8 cellular contexts compared by ENCODE assay signal in the genomic region with DNA sequence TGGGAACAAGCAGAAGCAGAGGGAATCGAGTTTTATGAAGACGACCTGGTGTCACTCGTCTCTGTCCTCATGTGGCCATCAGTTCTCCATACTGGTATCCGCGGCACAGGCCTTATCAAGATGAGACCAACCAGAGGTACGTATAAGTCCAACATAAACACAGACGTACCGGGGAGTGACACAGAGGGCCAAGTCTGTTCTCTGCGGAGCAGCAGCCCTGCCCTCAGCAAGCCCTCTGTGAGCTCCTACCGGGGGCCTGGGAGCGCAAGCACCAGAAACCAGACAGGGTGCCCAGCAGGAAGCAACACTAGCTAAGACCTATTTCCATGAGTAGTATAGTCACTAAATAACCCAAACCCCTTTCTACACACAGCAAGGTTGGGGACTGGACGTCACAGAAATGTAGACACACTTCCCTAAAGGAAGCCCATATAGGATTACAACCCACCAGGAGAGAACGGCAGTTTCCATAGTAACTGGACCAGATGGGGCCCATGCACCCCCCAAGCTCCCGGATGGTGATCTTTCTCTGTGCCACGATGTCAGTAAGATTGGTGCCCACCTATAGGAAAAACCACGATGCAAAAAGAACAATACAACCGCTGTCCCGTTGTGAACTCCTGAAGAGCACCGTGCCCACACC. TPM values are rescaled to one million over a fixed set of nuclear protein-coding genes. Genes with fewer than 3 reads are reported as not detected.
DNase-seq lines count a peak whose midpoint lies in the region; ATAC-seq and TF ChIP-seq lines count a peak whose summit lies in the region.

No MANE protein-coding gene starts in this region.

- H3K4me2 ChIP-seq in H9 (ENCODE audit: insufficient read depth, insufficient read length, low read length) = peak overlapping the region; percentile 91
- peak overlapping the region; percentile 88 for H3K4me2 ChIP-seq in fibroblast of lung (ENCODE audit: extremely low read depth, insufficient read depth, low read length)

- no peaks in the 10 kb centered on the region for H3K9me3 Mint-ChIP-seq in H9

- no peak overlapping the region for H4K91ac ChIP-seq in H9 (ENCODE audit: insufficient read length, low read depth, low read length)

- no peak for ATAC-seq in RWPE2 (ENCODE audit: low read depth)

- H3K4me1 Mint-ChIP-seq in H9 = peaks cover 14 to 20% of the 10 kb centered on the region in 2 experiments

- H3K27me3 ChIP-seq in H9 (ENCODE audit: insufficient read depth, low read length) (no peaks in the 10 kb centered on the region), RWPE2 (ENCODE audit: insufficient read depth, poor library complexity, severe bottlenecking) (no peaks in the 10 kb centered on the region), fibroblast of lung (ENCODE audit: control insufficient read depth, insufficient read depth, low read length) (no peaks in the 10 kb centered on the region)

- no peak for TF ChIP-seq CTCF in H9 (conservative IDR thresholded peaks at IDR 0.05)
- TF ChIP-seq CTCF in RWPE2 (IDR thresholded peaks at IDR 0.05; ENCODE audit: poor library complexity, severe bottlenecking) = no peak
- no peak for TF ChIP-seq CTCF in fibroblast of lung (conservative IDR thresholded peaks at IDR 0.05 in 1 of 2, IDR thresholded peaks at IDR 0.05 in 1 of 2; ENCODE audit: low read depth in 1 of 2, low read length in 2 of 2)

- H3K4me3 ChIP-seq in RWPE2 (ENCODE audit: severe bottlenecking) (peak overlapping the region; percentile 88), fibroblast of lung (replicated peaks in 1 of 4; ENCODE audit: control extremely low read depth in 1 of 4, insufficient read depth in 1 of 4, low read depth in 3 of 4, low read length in 4 of 4) (peak overlapping the region; percentile 80 to 97 (median 92)), skeletal muscle cell (ENCODE audit: low read depth, low read length) (peak overlapping the region; percentile 97)

- H3K36me3 ChIP-seq in RWPE2 (ENCODE audit: low read depth) = peaks cover 22% of the 10 kb centered on the region
- H3K36me3 ChIP-seq in fibroblast of lung (ENCODE audit: control insufficient read depth, insufficient read depth, low read length) = peaks cover 20% of the 10 kb centered on the region

- H3K36me3 Mint-ChIP-seq in H9 (ENCODE audit: insufficient read depth in 1 of 3, low read depth in 3 of 3) = peaks cover 13 to 37% (median 29%) of the 10 kb centered on the region in 3 experiments

- no peak overlapping the region for H2BK15ac ChIP-seq in H9 (ENCODE audit: low read depth, low read length)

- no peak overlapping the region for H3K23ac ChIP-seq in H9 (ENCODE audit: insufficient read length, low read depth, low read length)

- no peak overlapping the region for H3K14ac ChIP-seq in H9 (ENCODE audit: insufficient read depth, low read length)

- H2BK20ac ChIP-seq in H9 (ENCODE audit: low read depth, low read length, poor library complexity, severe bottlenecking) = no peak overlapping the region

- H2BK12ac ChIP-seq in H9 (ENCODE audit: insufficient read length, low read depth, low read length) = no peak overlapping the region

- peak overlapping the region; percentile 86 to 89 for H3K4me3 Mint-ChIP-seq in H9

- H3K79me2 ChIP-seq in H9 (ENCODE audit: insufficient read depth, low read length) (peaks cover 9% of the 10 kb centered on the region; the same call in 1 of the 2 replicates), fibroblast of lung (ENCODE audit: control insufficient read depth, insufficient read depth, low read length) (peaks cover 56% of the 10 kb centered on the region)

- no CpG with 5 or more reads among the region's 19 CpGs for WGBS in H9 (ENCODE audit: extremely low coverage, insufficient read length, low lambda C conversion rate)

- no peaks in the 10 kb centered on the region for H3K27me3 Mint-ChIP-seq in H9 (ENCODE audit: low read depth)

- H4K20me1 ChIP-seq in H9 (ENCODE audit: control insufficient read depth, insufficient read depth, insufficient read length) (no peaks in the 10 kb centered on the region), fibroblast of lung (ENCODE audit: control insufficient read depth, extremely low read depth, insufficient read depth, low read length) (peaks cover 2% of the 10 kb centered on the region)

- H3K4me1 ChIP-seq in H9 (ENCODE audit: insufficient read depth, low read length) (no peaks in the 10 kb centered on the region), RWPE2 (ENCODE audit: insufficient read depth, poor library complexity, severe bottlenecking) (peaks cover 7% of the 10 kb centered on the region), fibroblast of lung (ENCODE audit: control insufficient read depth, extremely low read depth, insufficient read depth, low read length) (peaks cover 12% of the 10 kb centered on the region)

- no peak overlapping the region for H2BK5ac ChIP-seq in H9 (ENCODE audit: insufficient read length, low read length)

- H3T11ph ChIP-seq in H9 (ENCODE audit: low read length) = no peak overlapping the region

- no peaks in the 10 kb centered on the region for H3K9me3 ChIP-seq in H9 (ENCODE audit: control insufficient read depth, low read depth, low read length)
- no peaks in the 10 kb centered on the region for H3K9me3 ChIP-seq in RWPE2 (ENCODE audit: severe bottlenecking)
- H3K9me3 ChIP-seq in fibroblast of lung (ENCODE audit: control insufficient read depth, insufficient read depth, low read depth, low read length) = no peaks in the 10 kb centered on the region

- H2AK5ac ChIP-seq in H9 (ENCODE audit: insufficient read length, low read length) = no peak overlapping the region

- no peak overlapping the region for H3K27ac ChIP-seq in H9 (ENCODE audit: insufficient read length, low read depth, low read length)
- H3K27ac ChIP-seq in RWPE2 (ENCODE audit: poor library complexity, severe bottlenecking) = peak overlapping the region; percentile 89
- peak overlapping the region; percentile 94 for H3K27ac ChIP-seq in fibroblast of lung (ENCODE audit: insufficient read depth, low read length)

- H4K5ac ChIP-seq in H9 (ENCODE audit: insufficient read length, low read depth, low read length) = no peak overlapping the region

- DNase-seq in H9 = no peak
- peak; percentile 57 for DNase-seq in RWPE2 (ENCODE audit: low spot score)
- peak in 1 of 2 donors; percentile 8 for DNase-seq in fibroblast of lung (ENCODE audit: low read depth in 2 of 2)
- DNase-seq in skeletal muscle cell (ENCODE audit: low read depth) = no peak
- DNase-seq in NCI-H187 treated with DMSO at 0.1 percent for 48 hours (lab: John Stamatoyannopoulos, UW) = no peak
- no peak for DNase-seq in activated effector memory CD4-positive, alpha-beta T cell treated with Interleukin-2 at 50 U/mL for 16 hours
- no peak for DNase-seq in NCI-H1694 (lab: John Stamatoyannopoulos, UW)
- no peak for DNase-seq in GOT3 (lab: John Stamatoyannopoulos, UW)

- H2AFZ ChIP-seq in H9 (ENCODE audit: low read length) = no peak overlapping the region
- no peak overlapping the region for H2AFZ ChIP-seq in fibroblast of lung (ENCODE audit: low read length)

- no peak overlapping the region for H4K8ac ChIP-seq in H9 (replicated peaks; ENCODE audit: insufficient read length, low read depth, low read length)

- peak overlapping the region in 2 of 3 experiments; percentile 62 to 74; a peak in 4 of 7 replicates for H3K27ac Mint-ChIP-seq in H9

- H3K9ac ChIP-seq in H9 (ENCODE audit: extremely low read depth, insufficient read length, low read length) = peak overlapping the region; percentile 71
- peak overlapping the region; percentile 92 for H3K9ac ChIP-seq in fibroblast of lung (ENCODE audit: insufficient read depth, low read length)

- no peak overlapping the region for H3K4ac ChIP-seq in H9 (ENCODE audit: low read depth, low read length)

- no peak overlapping the region for H3K18ac ChIP-seq in H9 (ENCODE audit: insufficient read length, low read depth, low read length)

- no peak overlapping the region for H3K56ac ChIP-seq in H9 (ENCODE audit: insufficient read length, low read depth, low read length)

- H3K23me2 ChIP-seq in H9 (ENCODE audit: insufficient read length, low read depth, low read length, poor library complexity, severe bottlenecking) = peaks cover 10% of the 10 kb centered on the region

- peaks cover 8% of the 10 kb centered on the region for H3K79me1 ChIP-seq in H9 (ENCODE audit: insufficient read depth, low read depth, low read length, poor library complexity, severe bottlenecking)

- no peak overlapping the region for H2BK120ac ChIP-seq in H9 (ENCODE audit: low read depth, low read length, poor library complexity, severe bottlenecking)

RNA-seq across cellular contexts. Expression of a gene that starts 0.9 kb away (rescaled TPM):
- total RNA-seq in H9 (2021) (55.4 and 58.6 TPM in 2 replicates), fibroblast of lung (22.3 and 28.1 TPM in 2 replicates)
- polyA plus RNA-seq in fibroblast of lung = 35.8 and 55.8 TPM in 2 replicates
- polyA plus RNA-seq in fibroblast of lung (2012) = 30.3 and 50.6 TPM in 2 replicates
- polyA minus RNA-seq in fibroblast of lung (ENCODE audit: low replicate concordance) = 13.9 and 40.1 TPM in 2 replicates

RNA-seq across cellular contexts. Expression of a gene that starts 1.1 kb away (rescaled TPM):
- total RNA-seq in H9 (2021) (99.3 and 106 TPM in 2 replicates), fibroblast of lung (55.2 and 65.7 TPM in 2 replicates)
- 43.1 and 81.1 TPM in 2 replicates for polyA plus RNA-seq in fibroblast of lung
- 59.4 and 88.8 TPM in 2 replicates for polyA plus RNA-seq in fibroblast of lung (2012)
- polyA minus RNA-seq in fibroblast of lung (ENCODE audit: low replicate concordance) = 219 and 227 TPM in 2 replicates

RNA-seq across cellular contexts. Expression of a gene that starts 16.1 kb away (rescaled TPM):
- total RNA-seq in H9 (2021) (57.5 and 60.8 TPM in 2 replicates), fibroblast of lung (6.2 and 6.9 TPM in 2 replicates)
- 9.8 and 13.3 TPM in 2 replicates for polyA plus RNA-seq in fibroblast of lung
- polyA plus RNA-seq in fibroblast of lung (2012) = 16.9 and 28.1 TPM in 2 replicates
- 2.6 and 9.2 TPM in 2 replicates for polyA minus RNA-seq in fibroblast of lung (ENCODE audit: low replicate concordance)

RNA-seq across cellular contexts. Expression of a gene that starts 16.3 kb away (rescaled TPM):
- 20.2 and 25.0 TPM in 2 replicates for total RNA-seq in H9 (2021)
- total RNA-seq in fibroblast of lung = 34.2 and 45.6 TPM in 2 replicates
- 8.8 and 11.6 TPM in 2 replicates for polyA plus RNA-seq in fibroblast of lung
- polyA plus RNA-seq in fibroblast of lung (2012) = 19.7 and 28.2 TPM in 2 replicates
- 1.7 and 6.2 TPM in 2 replicates for polyA minus RNA-seq in fibroblast of lung (ENCODE audit: low replicate concordance)

RNA-seq across cellular contexts. Expression of a gene that starts 20.5 kb away (rescaled TPM):
- total RNA-seq in H9 (2021) (140 and 146 TPM in 2 replicates), fibroblast of lung (6.4 and 11.2 TPM in 2 replicates)
- polyA plus RNA-seq in fibroblast of lung = 46.8 and 75.2 TPM in 2 replicates
- 62.5 and 113 TPM in 2 replicates for polyA plus RNA-seq in fibroblast of lung (2012)
- 36.7 and 66.7 TPM in 2 replicates for polyA minus RNA-seq in fibroblast of lung (ENCODE audit: low replicate concordance)
